In the genomic region with DNA sequence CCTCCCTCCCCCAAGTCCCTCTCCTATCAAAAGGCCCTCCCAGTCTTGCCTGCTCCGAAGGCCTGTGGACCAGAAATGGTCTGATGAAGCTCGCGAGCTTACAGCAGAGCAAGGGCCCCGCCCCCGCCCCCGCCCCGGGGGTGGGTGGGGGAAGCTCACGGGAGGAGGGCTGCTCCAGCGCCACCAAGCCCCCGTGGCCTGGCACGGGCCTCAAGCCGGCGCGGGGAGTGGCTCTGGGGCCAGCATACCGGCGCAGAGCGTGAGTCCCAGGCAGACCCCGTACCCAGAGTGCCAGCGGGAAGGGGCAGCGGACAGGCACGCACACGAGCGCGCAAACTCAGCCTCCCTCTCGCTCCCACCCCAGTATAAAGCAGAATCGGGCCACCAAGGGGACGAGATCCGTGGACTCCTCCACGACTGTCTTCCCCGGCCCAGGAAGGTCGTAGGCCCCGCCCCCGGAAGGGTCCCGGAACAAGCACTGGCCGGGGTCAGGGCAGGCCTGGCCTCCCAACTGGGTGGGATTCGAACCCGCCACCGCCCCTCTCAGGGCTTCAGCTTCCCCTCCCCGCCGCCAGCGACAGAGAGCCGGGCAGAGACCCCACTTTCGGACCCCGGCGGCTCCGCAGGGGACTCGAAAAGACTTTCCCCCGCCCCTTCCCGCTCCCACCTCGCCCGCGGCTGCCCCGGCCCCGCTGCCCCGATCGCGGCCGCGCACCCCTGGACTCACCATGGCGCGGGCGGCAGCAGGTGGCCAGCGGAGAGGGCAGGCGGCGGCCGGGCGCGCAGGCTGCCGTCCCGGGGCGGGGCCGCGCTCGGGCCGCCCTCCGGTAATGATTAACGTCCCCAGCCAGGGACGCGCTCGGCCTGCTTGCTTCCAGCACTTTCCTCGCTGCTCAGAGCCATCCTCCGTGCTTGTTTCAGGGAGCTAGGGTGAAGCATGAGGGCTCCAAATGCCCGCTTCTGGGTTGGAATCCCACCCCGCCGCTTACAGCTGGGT, we compare ENCODE assay signal across 8 cellular contexts. TPM values are rescaled to one million over a fixed set of nuclear protein-coding genes. Genes with fewer than 3 reads are reported as not detected.
A peak's percentile ranks its signal among the peaks of the same experiment; 100 is the strongest.
DNase-seq lines count a peak whose midpoint lies in the region; ATAC-seq and TF ChIP-seq lines count a peak whose summit lies in the region.

A gene (minus strand): TSS at position 762 of the 997 bp plus-strand sequence. CDS start 32 bp downstream, at position 730.

- peak; percentile 48 for ATAC-seq in GM18520 (IDR thresholded peaks at IDR 0.05; ENCODE audit: unreplicated experiment)
- peak; percentile 85 for ATAC-seq in HG03066 (IDR thresholded peaks at IDR 0.05; ENCODE audit: low read depth, unreplicated experiment)
- peak; percentile 84 for ATAC-seq in activated CD8-positive, alpha-beta memory T cell treated with anti-CD3 and anti-CD28 coated beads, Interleukin-2, amount 10 ng/mL, durations not matched to agents 7 days and 5 days

- no peaks in the 10 kb centered on the region for H3K27me3 Mint-ChIP-seq in activated CD8-positive, alpha-beta memory T cell treated with anti-CD3 and anti-CD28 coated beads, Interleukin-2, amount 10 ng/mL, durations not matched to agents 7 days and 5 days
- peaks cover 11% of the 10 kb centered on the region for H3K27me3 Mint-ChIP-seq in endothelial cell (ENCODE audit: unreplicated experiment)

- peak within 1 kb of the TSS; percentile 88 for H3K4me3 ChIP-seq in ACC112 (ENCODE audit: low read depth, low read length)
- H3K4me3 ChIP-seq in mononuclear cell (ENCODE audit: low read length): peak within 1 kb of the TSS; percentile 64

- H3K27ac Mint-ChIP-seq in activated CD8-positive, alpha-beta memory T cell treated with anti-CD3 and anti-CD28 coated beads, Interleukin-2, amount 10 ng/mL, durations not matched to agents 7 days and 5 days: peak within 1 kb of the TSS; percentile 83
- H3K27ac Mint-ChIP-seq in endothelial cell (ENCODE audit: unreplicated experiment): no peak within 1 kb of the TSS

- H3K9me3 Mint-ChIP-seq in activated CD8-positive, alpha-beta memory T cell treated with anti-CD3 and anti-CD28 coated beads, Interleukin-2, amount 10 ng/mL, durations not matched to agents 7 days and 5 days (ENCODE audit: low read depth): no peaks in the 10 kb centered on the region
- H3K9me3 Mint-ChIP-seq in endothelial cell (ENCODE audit: unreplicated experiment): no peaks in the 10 kb centered on the region

- peaks cover 10% of the 10 kb centered on the region for H3K36me3 Mint-ChIP-seq in activated CD8-positive, alpha-beta memory T cell treated with anti-CD3 and anti-CD28 coated beads, Interleukin-2, amount 10 ng/mL, durations not matched to agents 7 days and 5 days
- peaks cover 11% of the 10 kb centered on the region for H3K36me3 Mint-ChIP-seq in endothelial cell (ENCODE audit: low read depth, unreplicated experiment)

- no peak for TF ChIP-seq CTCF in endothelial cell (IDR thresholded peaks at IDR 0.05; ENCODE audit: unreplicated experiment)

- no peaks in the 10 kb centered on the region for H3K9me3 ChIP-seq in mononuclear cell (ENCODE audit: low read depth, low read length)

- CTCF ChIA-PET in activated CD8-positive, alpha-beta memory T cell treated with anti-CD3 and anti-CD28 coated beads, Interleukin-2, amount 10 ng/mL, durations not matched to agents 7 days and 5 days (lab: Charles Lee): interaction anchor here (1.0 to 2.0 kb wide), 5 partner anchors 9 to 427 kb away, joined by 3 to 5 read pairs (median 4); a partner anchor contains a TSS

- H3K4me1 ChIP-seq in ACC112 (ENCODE audit: control insufficient read depth, insufficient read depth, low read length, unreplicated experiment) (peaks cover 22% of the 10 kb centered on the region), mononuclear cell (ENCODE audit: insufficient read depth, low read length) (peaks cover 15% of the 10 kb centered on the region)

- no peaks in the 10 kb centered on the region for H3K36me3 ChIP-seq in ACC112 (ENCODE audit: insufficient read depth, low read length)

- peak within 1 kb of the TSS; percentile 91 for H2AFZ ChIP-seq in ACC112 (ENCODE audit: low read length, unreplicated experiment)

- no peak within 1 kb of the TSS for H3K27ac ChIP-seq in ACC112 (ENCODE audit: low read depth, low read length)

- DNase-seq in NCI-H748 (lab: John Stamatoyannopoulos, UW; ENCODE audit: unreplicated experiment): peak; percentile 77
- peak; percentile 82 for DNase-seq in activated CD8-positive, alpha-beta memory T cell treated with anti-CD3 and anti-CD28 coated beads, Interleukin-2, amount 10 ng/mL, durations not matched to agents 7 days and 5 days
- peak; percentile 65 for DNase-seq in endothelial cell (ENCODE audit: low spot score)
- peak; percentile 59 to 60 for DNase-seq in stimulated activated CD8-positive, alpha-beta memory T cell treated with anti-CD3 and anti-CD28 coated beads, Interleukin-2, amount 100 ng/mL, for 48 hours (ENCODE audit: low read depth in 2 of 2)

- H3K79me2 ChIP-seq in ACC112 (ENCODE audit: control insufficient read depth, insufficient read depth, low read length, unreplicated experiment): no peaks in the 10 kb centered on the region

- H3K4me1 Mint-ChIP-seq in activated CD8-positive, alpha-beta memory T cell treated with anti-CD3 and anti-CD28 coated beads, Interleukin-2, amount 10 ng/mL, durations not matched to agents 7 days and 5 days: peaks cover 20% of the 10 kb centered on the region
- H3K4me1 Mint-ChIP-seq in endothelial cell (ENCODE audit: unreplicated experiment): peaks cover 33% of the 10 kb centered on the region

- peak within 1 kb of the TSS; percentile 76 for H3K4me3 Mint-ChIP-seq in activated CD8-positive, alpha-beta memory T cell treated with anti-CD3 and anti-CD28 coated beads, Interleukin-2, amount 10 ng/mL, durations not matched to agents 7 days and 5 days
- H3K4me3 Mint-ChIP-seq in endothelial cell (ENCODE audit: unreplicated experiment): peak within 1 kb of the TSS; percentile 87

- no peaks in the 10 kb centered on the region for H3K27me3 ChIP-seq in ACC112 (ENCODE audit: insufficient read depth, low read length)
- H3K27me3 ChIP-seq in mononuclear cell (ENCODE audit: insufficient read depth, low read length): no peaks in the 10 kb centered on the region

RNA-seq across cellular contexts. Expression of the gene that starts here (rescaled TPM):
- total RNA-seq in activated CD8-positive, alpha-beta memory T cell treated with anti-CD3 and anti-CD28 coated beads, Interleukin-2, amount 10 ng/mL, durations not matched to agents 7 days and 5 days: 10 to 100 TPM; 37.1 to 38.4 TPM
- total RNA-seq in endothelial cell (ENCODE audit: unreplicated experiment) (23.9 TPM), mononuclear cell (7.0 TPM)
